In genomic region chr13:94435604-94436226, GRCh38 we compare ENCODE assay signal across 1 cellular context.
TF ChIP-seq lines count a peak whose summit lies in the region.

No MANE protein-coding gene starts in this region.

TF ChIP-seq in IMR-90, 13 proteins besides CTCF, POLR2A, EP300 and RAD21:
- peak; percentile 73 for TF ChIP-seq CEBPB (IDR thresholded peaks at IDR 0.05; ENCODE audit: low read depth, low read length)
- peak; percentile 69 for TF ChIP-seq SMC3 (IDR thresholded peaks at IDR 0.05; ENCODE audit: low read depth, low read length)
- no peak for TF ChIP-seq RCOR1 (IDR thresholded peaks at IDR 0.05; ENCODE audit: insufficient replicate concordance, low read length)
